ENCODE assay signal across 10 cellular contexts in genomic region chr3:14152233-14152962, GRCh38. TPM values are rescaled to one million over a fixed set of nuclear protein-coding genes. Genes with fewer than 3 reads are reported as not detected.
DNase-seq lines count a peak whose midpoint lies in the region; ATAC-seq and TF ChIP-seq lines count a peak whose summit lies in the region.
"Had no signal": no experiment of that assay in that cellular context is flagged by ENCODE, and none has a peak within 500 bp of the region (broad histone marks: within the 10 kb centered on the region; RNA-seq: fewer than 3 reads in every experiment).

No MANE protein-coding gene starts in this region.

- ATAC-seq in activated T-helper 17 cell treated with anti-CD3 and anti-CD28 coated beads, Interleukin-2, amount 50 U/mL, for 72 hours (replicated peaks) = no peak
- no peak for ATAC-seq in GM19397 (IDR thresholded peaks at IDR 0.05; ENCODE audit: unreplicated experiment)

- no peaks in the 10 kb centered on the region for H3K9me3 Mint-ChIP-seq in activated T-helper 17 cell treated with anti-CD3 and anti-CD28 coated beads, Interleukin-2, amount 50 U/mL, for 72 hours
- no peaks in the 10 kb centered on the region for H3K9me3 Mint-ChIP-seq in mesothelial cell of epicardium

- H3K36me3 Mint-ChIP-seq in activated T-helper 17 cell treated with anti-CD3 and anti-CD28 coated beads, Interleukin-2, amount 50 U/mL, for 72 hours (ENCODE audit: low read depth) = peaks cover 70% of the 10 kb centered on the region
- peaks cover 36% of the 10 kb centered on the region for H3K36me3 Mint-ChIP-seq in mesothelial cell of epicardium

- no peaks in the 10 kb centered on the region for H3K4me1 ChIP-seq in HEK293 (ENCODE audit: control insufficient read depth, insufficient read depth, low read length)
- H3K4me1 ChIP-seq: SJCRH30 had no signal

- POLR2A ChIA-PET in HEK293 (lab: Yijun Ruan, JAX) = interaction anchor here (1.0 kb wide), 1 partner anchor 26 kb away, joined by 4 read pairs; the partner anchor contains the start of genes LSM3 and XPC

- H3K4me3 ChIP-seq in HEK293 (ENCODE audit: low read depth, low read length) = no peak overlapping the region
- H3K4me3 ChIP-seq: SJCRH30 had no signal

- no peak overlapping the region for H3K27ac ChIP-seq in HEK293 (ENCODE audit: extremely low read depth, low read depth, low read length)
- H3K27ac ChIP-seq: KMS-11, SJCRH30 had no signal

- no peaks in the 10 kb centered on the region for H3K9me3 ChIP-seq in HEK293 (ENCODE audit: control insufficient read depth, insufficient read depth, low read depth, low read length)
- H3K9me3 ChIP-seq: SJCRH30 had no signal

- no peaks in the 10 kb centered on the region for H3K27me3 Mint-ChIP-seq in activated T-helper 17 cell treated with anti-CD3 and anti-CD28 coated beads, Interleukin-2, amount 50 U/mL, for 72 hours
- H3K27me3 Mint-ChIP-seq in mesothelial cell of epicardium (ENCODE audit: low read depth) = no peaks in the 10 kb centered on the region

- H3K27ac Mint-ChIP-seq in activated T-helper 17 cell treated with anti-CD3 and anti-CD28 coated beads, Interleukin-2, amount 50 U/mL, for 72 hours = peak overlapping the region; percentile 63
- no peak overlapping the region for H3K27ac Mint-ChIP-seq in mesothelial cell of epicardium

- no peak overlapping the region for H3K4me3 Mint-ChIP-seq in activated T-helper 17 cell treated with anti-CD3 and anti-CD28 coated beads, Interleukin-2, amount 50 U/mL, for 72 hours
- no peak overlapping the region for H3K4me3 Mint-ChIP-seq in mesothelial cell of epicardium

- TF ChIP-seq CTCF in HEK293 (tag by site-specific recombination; IDR thresholded peaks at IDR 0.05) (no peak), mesothelial cell of epicardium (IDR thresholded peaks at IDR 0.05; ENCODE audit: unreplicated experiment) (peak; percentile 11), GM20000 (IDR thresholded peaks at IDR 0.05; ENCODE audit: extremely low read depth, missing control alignments) (no peak)

- CTCF ChIA-PET in HEK293 (lab: Yijun Ruan, JAX) = interaction anchor here (0.5 to 1.2 kb wide), 4 partner anchors 10 to 1730 kb away, joined by 3 to 5 read pairs (median 4); no protein-coding TSS in a partner anchor

- H3K36me3 ChIP-seq in HEK293 (ENCODE audit: control insufficient read depth in 2 of 2, insufficient read depth in 1 of 2, low read length in 2 of 2) = peaks cover 9 to 85% of the 10 kb centered on the region in 2 experiments; a peak in 2 of 3 replicates

- peak; percentile 23 for DNase-seq in COLO668 (lab: John Stamatoyannopoulos, UW; ENCODE audit: unreplicated experiment)
- DNase-seq in mesothelial cell of epicardium (ENCODE audit: low spot score in 2 of 2, unreplicated experiment in 2 of 2) = no peak
- no peak for DNase-seq in T-helper 9 cell
- no peak for DNase-seq in GM20000 (ENCODE audit: low spot score)
- DNase-seq: effector CD8-positive, alpha-beta T cell had no signal

- peaks cover 5% of the 10 kb centered on the region for H3K4me1 Mint-ChIP-seq in activated T-helper 17 cell treated with anti-CD3 and anti-CD28 coated beads, Interleukin-2, amount 50 U/mL, for 72 hours
- no peaks in the 10 kb centered on the region for H3K4me1 Mint-ChIP-seq in mesothelial cell of epicardium

TF ChIP-seq in HEK293, 187 proteins besides CTCF, POLR2A, EP300 and RAD21:
- no peak for TF ChIP-seq ZNF571 (tag by site-specific recombination; IDR thresholded peaks at IDR 0.05)
- peak; percentile 71 for TF ChIP-seq ZIC2 (tag by site-specific recombination; IDR thresholded peaks at IDR 0.05)
- TF ChIP-seq ZNF785 (tag by site-specific recombination; IDR thresholded peaks at IDR 0.05) = no peak

RNA-seq across cellular contexts. Expression of gene XPC, which starts 26.0 kb away (rescaled TPM):
- total RNA-seq in activated T-helper 17 cell treated with anti-CD3 and anti-CD28 coated beads, Interleukin-2, amount 50 U/mL, for 72 hours = 10 to 100 TPM; 31.9 to 39.7 TPM
- total RNA-seq in mesothelial cell of epicardium = 47.5 to 52.0 TPM (median 47.8 TPM) in 3 replicates

RNA-seq across cellular contexts. Expression of gene LSM3, which starts 26.2 kb away (rescaled TPM):
- total RNA-seq in activated T-helper 17 cell treated with anti-CD3 and anti-CD28 coated beads, Interleukin-2, amount 50 U/mL, for 72 hours = 10 to 100 TPM; 15.6 to 20.6 TPM
- 9.6 to 10.9 TPM (median 9.7 TPM) in 3 replicates for total RNA-seq in mesothelial cell of epicardium

RNA-seq across cellular contexts. Expression of gene TMEM43, which starts 27.5 kb away (rescaled TPM):
- total RNA-seq in activated T-helper 17 cell treated with anti-CD3 and anti-CD28 coated beads, Interleukin-2, amount 50 U/mL, for 72 hours = 10 to 100 TPM; 42.1 to 44.5 TPM
- 50.0 to 52.5 TPM (median 51.5 TPM) in 3 replicates for total RNA-seq in mesothelial cell of epicardium

RNA-seq across cellular contexts. Expression of gene CHCHD4, which starts 27.7 kb away (rescaled TPM):
- 10 to 100 TPM; 11.6 to 27.6 TPM for total RNA-seq in activated T-helper 17 cell treated with anti-CD3 and anti-CD28 coated beads, Interleukin-2, amount 50 U/mL, for 72 hours
- total RNA-seq in mesothelial cell of epicardium = 7.1 to 7.3 TPM (median 7.3 TPM) in 3 replicates
